ENCODE assay signal across 8 cellular contexts in genomic region chr11:65386307-65387081, GRCh38. TPM values are rescaled to one million over a fixed set of nuclear protein-coding genes. Genes with fewer than 3 reads are reported as not detected.
DNase-seq lines count a peak whose midpoint lies in the region; ATAC-seq and TF ChIP-seq lines count a peak whose summit lies in the region.

FRMD8 (plus strand) TSS chr11:65386637; CDS start chr11:65387037, 400 bp downstream.

- no peaks in the 10 kb centered on the region for H3K27me3 ChIP-seq in SJCRH30

- no peaks in the 10 kb centered on the region for H3K36me3 Mint-ChIP-seq in nephron progenitor cell (ENCODE audit: low read depth)

- DNase-seq in ACHN = peak; percentile 77
- peak; percentile 89 for DNase-seq in LoVo (ENCODE audit: low spot score)
- DNase-seq in SJCRH30 = peak; percentile 77 to 84
- DNase-seq in activated gamma-delta T cell (lab: John Stamatoyannopoulos, UW) = peak; percentile 90
- peak; percentile 40 for DNase-seq in fibroblast of the conjunctiva (ENCODE audit: low read depth)
- DNase-seq in nephron progenitor cell = peak; percentile 92
- peak; percentile 92 for DNase-seq in stimulated activated naive CD8-positive, alpha-beta T cell treated with anti-CD3 and anti-CD28 coated beads, Interleukin-15, Interleukin-2, amounts not matched to agents 100 U/mL and 50 U/mL, for 24 hours

- peaks cover 18% of the 10 kb centered on the region for H3K4me1 ChIP-seq in SJCRH30

- TF ChIP-seq CTCF in nephron progenitor cell (IDR thresholded peaks at IDR 0.05) = no peak

- H3K27me3 Mint-ChIP-seq in nephron progenitor cell (ENCODE audit: low read depth, poor library complexity) = peaks cover 3% of the 10 kb centered on the region

- H3K36me3 ChIP-seq in SJCRH30 = no peaks in the 10 kb centered on the region

- peak within 1 kb of the TSS; percentile 80 for H3K4me3 ChIP-seq in SJCRH30

- peak; percentile 39 for ATAC-seq in GM19025 (IDR thresholded peaks at IDR 0.05; ENCODE audit: low read depth, unreplicated experiment)
- ATAC-seq in stimulated activated naive CD8-positive, alpha-beta T cell treated with anti-CD3 and anti-CD28 coated beads, Interleukin-15, Interleukin-2, amounts not matched to agents 100 U/mL and 50 U/mL, for 24 hours = peak; percentile 16

- peak within 1 kb of the TSS; percentile 87 for H3K4me3 Mint-ChIP-seq in nephron progenitor cell

- H3K9me3 ChIP-seq in SJCRH30 (replicated peaks) = no peaks in the 10 kb centered on the region

- no peaks in the 10 kb centered on the region for H3K9me3 Mint-ChIP-seq in nephron progenitor cell

- in situ Hi-C loops in ACHN (cut with HindIII; ENCODE audit: low pct_ligation_motif_present, low pct_unique_long_range_greater_than_20kb, low sequenced_read_pairs) = no loop called here

- H3K27ac ChIP-seq in SJCRH30 = peak within 1 kb of the TSS; percentile 44; the same call in 1 of the 2 replicates

- no peak within 1 kb of the TSS for H3K27ac Mint-ChIP-seq in nephron progenitor cell

- H3K4me1 Mint-ChIP-seq in nephron progenitor cell = peaks cover 70% of the 10 kb centered on the region

RNA-seq across cellular contexts. Expression of gene FRMD8, which starts in this region (rescaled TPM):
- total RNA-seq in SJCRH30 (2014; rRNA removed; shearing (Covaris generic)) = 21.0 and 22.2 TPM in 2 replicates

Comparison
In these comparisons a context has a peak if more than half of its experiments do, and no peak if none do; other contexts are left out.
1. Peak in every context shown above with its lines: DNase-seq, ATAC-seq, H3K4me3 ChIP-seq and H3K27ac ChIP-seq.
2. DNase-seq: peak in every context shown above with its lines; median percentile 92 in nephron progenitor cell; 92 in stimulated activated naive CD8-positive, alpha-beta T cell treated with anti-CD3 and anti-CD28 coated beads, Interleukin-15, Interleukin-2, amounts not matched to agents 100 U/mL and 50 U/mL, for 24 hours; 90 in activated gamma-delta T cell; 89 in LoVo; 80 in SJCRH30; 77 in ACHN; 40 in fibroblast of the conjunctiva.